9 cellular contexts compared by ENCODE assay signal in genomic region chr1:227885135-227885647, GRCh38.
DNase-seq lines count a peak whose midpoint lies in the region; ATAC-seq, FAIRE-seq and TF ChIP-seq lines count a peak whose summit lies in the region.
"Had no signal": no experiment of that assay in that cellular context is flagged by ENCODE, and none has a peak within 500 bp of the region (broad histone marks: within the 10 kb centered on the region; RNA-seq: fewer than 3 reads in every experiment).

No MANE protein-coding gene starts in this region.

- H3K9me3 Mint-ChIP-seq in activated B cell treated with CpG ODN at 0.5 μM for 24 hours: no peaks in the 10 kb centered on the region

- H3K9ac ChIP-seq in H1 (replicated peaks in 1 of 4; ENCODE audit: extremely low read depth in 1 of 4, low read depth in 3 of 4, low read length in 3 of 4): no peak overlapping the region

- no peaks in the 10 kb centered on the region; a peak in 2 of 7 replicates for H3K27me3 ChIP-seq in H1 (replicated peaks in 1 of 4; ENCODE audit: control insufficient read depth in 3 of 4, extremely low read depth in 1 of 4, insufficient read depth in 3 of 4, low read length in 3 of 4)
- H3K27me3 ChIP-seq: SJCRH30 had no signal

- no peak overlapping the region for H3K23ac ChIP-seq in H1 (ENCODE audit: insufficient read length)

- no peak overlapping the region for H3K4me3 ChIP-seq in H1 (ENCODE audit: extremely low read depth in 1 of 4, insufficient read depth in 2 of 4, low read depth in 3 of 4, low read length in 4 of 4)
- H3K4me3 ChIP-seq: SJCRH30 had no signal

- no peak overlapping the region for H3K4me2 ChIP-seq in H1 (ENCODE audit: insufficient read depth in 1 of 2, low read depth in 2 of 2, low read length in 2 of 2)

- POLR2A ChIA-PET in activated B cell treated with CpG ODN at 0.5 μM for 24 hours (lab: Charles Lee): no interaction called here
- POLR2A ChIA-PET in H1 (lab: Charles Lee; ENCODE audit: partially characterized antibody): interaction anchor here (1.6 to 2.0 kb wide), 2 partner anchors 34 to 92 kb away, joined by 3 to 5 read pairs; no protein-coding TSS in a partner anchor

- TF ChIP-seq RAD21 in H1 (IDR thresholded peaks at IDR 0.05 in 1 of 2, conservative IDR thresholded peaks at IDR 0.05 in 1 of 2; ENCODE audit: low read depth in 2 of 2, low read length in 2 of 2): no peak

- 94% methylated on average over 6 of the region's 8 CpGs; no CpG with 5 or more reads in 1 of the 2 experiments for WGBS in H1 (ENCODE audit: extremely low coverage in 1 of 2, insufficient coverage in 1 of 2, insufficient read length in 1 of 2, insufficient replicate concordance in 2 of 2, low coverage in 1 of 2, low lambda C conversion rate in 2 of 2, missing lambda C conversion rate in 1 of 2), 2 experiments

- H3K36me3 Mint-ChIP-seq in activated B cell treated with CpG ODN at 0.5 μM for 24 hours (ENCODE audit: low read depth): no peaks in the 10 kb centered on the region

- no peak overlapping the region for H2AFZ ChIP-seq in H1 (ENCODE audit: low read length)

- peaks cover 0 to 17% (median 11%) of the 10 kb centered on the region in 4 experiments; a peak in 6 of 7 replicates for H3K4me1 ChIP-seq in H1 (replicated peaks in 1 of 4; ENCODE audit: control insufficient read depth in 3 of 4, insufficient read depth in 4 of 4, low read length in 3 of 4)

- peaks cover 13% of the 10 kb centered on the region; the same call in 1 of the 2 replicates for H3K23me2 ChIP-seq in H1 (ENCODE audit: low read depth, low read length)

- peaks cover 2% of the 10 kb centered on the region for H3K27me3 Mint-ChIP-seq in activated B cell treated with CpG ODN at 0.5 μM for 24 hours

- no peak overlapping the region for H2AK5ac ChIP-seq in H1 (ENCODE audit: low read depth, low read length)

- H2BK12ac ChIP-seq in H1 (ENCODE audit: low read depth, low read length): no peak overlapping the region

- peak overlapping the region; percentile 60 for H3K18ac ChIP-seq in H1 (ENCODE audit: extremely low read depth, low read length)

- ATAC-seq in activated B cell treated with CpG ODN at 0.5 μM for 24 hours (ENCODE audit: low read depth) (no peak), omental fat pad (ENCODE audit: low FRiP score) (no peak), GM21717 (IDR thresholded peaks at IDR 0.05; ENCODE audit: unreplicated experiment) (no peak), HG03442 (IDR thresholded peaks at IDR 0.05; ENCODE audit: unreplicated experiment) (no peak)

- no peak overlapping the region for H3K14ac ChIP-seq in H1 (ENCODE audit: insufficient read length)

- H3K56ac ChIP-seq in H1 (replicated peaks; ENCODE audit: insufficient read length, low read depth, low read length): no peak overlapping the region

- no peaks in the 10 kb centered on the region for H4K20me1 ChIP-seq in H1 (replicated peaks in 1 of 2; ENCODE audit: control insufficient read depth in 1 of 2, insufficient read depth in 2 of 2, low read length in 2 of 2)

- intact Hi-C loops in activated B cell treated with CpG ODN at 0.5 μM for 24 hours (cut with micrococcal nuclease): no loop called here

- no peak overlapping the region for H4K91ac ChIP-seq in H1 (replicated peaks; ENCODE audit: insufficient read length, low read length)

- no peak overlapping the region for H3K4me3 Mint-ChIP-seq in activated B cell treated with CpG ODN at 0.5 μM for 24 hours

- no peaks in the 10 kb centered on the region for H3K9me3 ChIP-seq in H1 (ENCODE audit: insufficient read depth in 2 of 2, low read depth in 1 of 2, low read length in 1 of 2)
- H3K9me3 ChIP-seq: SJCRH30 had no signal

- DNase-seq in D341Med (ENCODE audit: low spot score): peak; percentile 30
- peak; percentile 13 for DNase-seq in activated B cell treated with CpG ODN at 0.5 μM for 24 hours
- DNase-seq in H1 (ENCODE audit: low read depth in 1 of 2, low spot score in 2 of 2): peak in 1 of 2 experiments; percentile 46
- peak; percentile 20 for DNase-seq in omental fat pad (ENCODE audit: low spot score)
- DNase-seq in NCI-H1105 treated with DMSO at 0.1 percent for 48 hours (lab: John Stamatoyannopoulos, UW): no peak
- DNase-seq in NCI-H82 treated with DMSO at 0.1 percent for 48 hours (lab: John Stamatoyannopoulos, UW; ENCODE audit: unreplicated experiment): no peak

- TF ChIP-seq CTCF in activated B cell treated with CpG ODN at 0.5 μM for 24 hours (IDR thresholded peaks at IDR 0.05): no peak
- TF ChIP-seq CTCF in H1 (IDR thresholded peaks at IDR 0.05; ENCODE audit: control extremely low read depth in 1 of 3, insufficient read depth in 1 of 3, low read depth in 1 of 3, low read length in 3 of 3): no peak
- no peak for TF ChIP-seq CTCF in omental fat pad (IDR thresholded peaks at IDR 0.05)

- no peak overlapping the region for H3K4ac ChIP-seq in H1 (replicated peaks; ENCODE audit: insufficient read length, low read depth, low read length)

- no peak for FAIRE-seq in H1 (lab: Jason Lieb, UNC)

- no peaks in the 10 kb centered on the region for H3K36me3 ChIP-seq in H1 (ENCODE audit: control insufficient read depth in 2 of 4, insufficient read depth in 4 of 4, low read length in 3 of 4)
- H3K36me3 ChIP-seq: SJCRH30 had no signal

- H3K4me1 Mint-ChIP-seq in activated B cell treated with CpG ODN at 0.5 μM for 24 hours: peaks cover 5% of the 10 kb centered on the region

- no peak overlapping the region for H3K27ac Mint-ChIP-seq in activated B cell treated with CpG ODN at 0.5 μM for 24 hours

- CTCF ChIA-PET in activated B cell treated with CpG ODN at 0.5 μM for 24 hours (lab: Charles Lee): no interaction called here
- CTCF ChIA-PET in H1 (lab: Charles Lee; ENCODE audit: partially characterized antibody): interaction anchor here (2.4 kb wide), 1 partner anchor 123 kb away, joined by 5 read pairs; no protein-coding TSS in a partner anchor

- H2BK5ac ChIP-seq in H1 (ENCODE audit: low read depth, low read length): no peak overlapping the region

- no peak overlapping the region for H3K27ac ChIP-seq in H1 (ENCODE audit: low read depth, low read length)
- H3K27ac ChIP-seq: SJCRH30 had no signal

- no peak overlapping the region for H4K5ac ChIP-seq in H1 (ENCODE audit: insufficient read length, low read depth, low read length)

- no peaks in the 10 kb centered on the region for H3K79me2 ChIP-seq in H1 (ENCODE audit: control insufficient read depth in 1 of 2, insufficient read depth in 2 of 2, low read length in 2 of 2)

- H4K8ac ChIP-seq in H1 (ENCODE audit: extremely low read depth, insufficient read depth, low read length): peak overlapping the region; percentile 73; the same call in 1 of the 2 replicates

- H2BK20ac ChIP-seq in H1 (ENCODE audit: low read length): no peak overlapping the region

- no peaks in the 10 kb centered on the region for H3K79me1 ChIP-seq in H1 (ENCODE audit: low read depth, low read length)

- TF ChIP-seq POLR2A in H1 (IDR thresholded peaks at IDR 0.05; ENCODE audit: control extremely low read depth in 1 of 2, low read depth in 2 of 2, low read length in 2 of 2): no peak

- H2BK15ac ChIP-seq in H1 (ENCODE audit: low read length): no peak overlapping the region

- no peak overlapping the region for H2BK120ac ChIP-seq in H1 (replicated peaks; ENCODE audit: low read depth, low read length)

- TF ChIP-seq EP300 in H1 (IDR thresholded peaks at IDR 0.05; ENCODE audit: borderline replicate concordance in 1 of 2, low read depth in 2 of 2, low read length in 2 of 2): no peak

TF ChIP-seq in H1, 55 proteins besides CTCF, POLR2A, EP300 and RAD21:
- TF ChIP-seq CTBP2 (IDR thresholded peaks at IDR 0.05; ENCODE audit: borderline replicate concordance, insufficient read depth, insufficient read length, low read length) (no peak), TEAD4 (IDR thresholded peaks at IDR 0.05; ENCODE audit: low read depth, low read length) (no peak)

Comparison
In these comparisons a context has a peak if more than half of its experiments do, and no peak if none do; other contexts are left out.
1. DNase-seq: peak in D341Med (single experiment), activated B cell treated with CpG ODN at 0.5 μM for 24 hours (single experiment) and omental fat pad (single experiment); none in NCI-H1105 treated with DMSO at 0.1 percent for 48 hours (single experiment) and NCI-H82 treated with DMSO at 0.1 percent for 48 hours (single experiment).